In the genomic region with DNA sequence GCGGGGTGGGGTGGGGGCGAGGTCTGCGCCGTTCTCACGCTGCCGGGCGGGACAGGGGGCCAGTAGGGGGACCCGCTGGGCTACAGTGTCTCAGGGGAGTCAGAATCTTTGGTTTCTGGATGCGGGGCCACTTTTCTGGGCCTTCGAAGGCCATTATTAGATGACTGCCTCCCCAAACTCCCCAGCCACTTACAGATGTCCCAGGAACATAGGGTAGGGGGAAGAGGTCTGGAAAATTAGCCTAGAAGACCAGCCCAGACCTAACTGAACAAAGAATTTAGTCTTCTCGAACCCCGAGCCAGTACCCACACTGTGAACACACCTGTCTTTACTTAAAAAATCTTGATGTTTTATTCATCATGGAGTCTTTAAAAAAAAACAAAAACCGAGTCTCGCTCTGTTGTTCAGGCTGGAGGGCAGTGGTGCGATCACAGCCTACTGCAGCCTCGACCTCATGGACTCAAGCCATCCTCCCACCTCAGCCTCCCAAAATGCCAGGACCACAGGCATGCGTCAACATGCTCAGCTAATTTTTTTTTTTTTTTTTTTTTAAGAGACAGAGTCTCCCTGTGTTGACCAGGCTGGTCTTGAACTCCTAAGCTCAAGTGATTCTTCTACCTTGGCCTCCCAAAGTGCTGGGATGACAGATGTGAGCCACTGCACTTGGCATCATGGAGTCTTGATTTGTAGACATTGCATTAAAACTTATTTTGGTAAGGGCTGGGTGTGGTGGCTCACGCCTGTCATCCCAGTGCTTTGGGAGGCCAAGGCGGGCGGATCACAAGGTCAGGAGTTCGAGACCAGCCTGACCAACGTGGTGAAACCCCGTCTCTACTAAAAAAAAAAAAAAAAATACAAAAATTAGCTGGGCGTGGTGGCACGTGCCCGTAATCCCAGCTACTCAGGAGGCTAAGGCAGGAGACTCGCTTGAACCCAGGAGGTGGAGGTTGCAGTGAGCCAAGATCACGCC, we compare ENCODE assay signal across 8 cellular contexts. TPM values are rescaled to one million over a fixed set of nuclear protein-coding genes. Genes with fewer than 3 reads are reported as not detected.
DNase-seq lines count a peak whose midpoint lies in the region; ATAC-seq and TF ChIP-seq lines count a peak whose summit lies in the region.

No MANE protein-coding gene starts in this region.

- no peaks in the 10 kb centered on the region for H3K9me3 Mint-ChIP-seq in activated T-cell treated with anti-CD3 and anti-CD28 coated beads, Interleukin-2, amount 50 U/mL, for 72 hours
- H3K9me3 Mint-ChIP-seq in chondrocyte (ENCODE audit: low read depth) (no peaks in the 10 kb centered on the region), type B pancreatic cell (no peaks in the 10 kb centered on the region)

- no peaks in the 10 kb centered on the region for H3K27me3 Mint-ChIP-seq in activated T-cell treated with anti-CD3 and anti-CD28 coated beads, Interleukin-2, amount 50 U/mL, for 72 hours (ENCODE audit: low read depth)
- H3K27me3 Mint-ChIP-seq in chondrocyte (ENCODE audit: low read depth) = no peaks in the 10 kb centered on the region
- peaks cover 22% of the 10 kb centered on the region for H3K27me3 Mint-ChIP-seq in type B pancreatic cell

- H3K4me3 ChIP-seq in mucosa of stomach (ENCODE audit: low read length) = peak overlapping the region; percentile 69

- peaks cover 81% of the 10 kb centered on the region for H3K4me1 ChIP-seq in mucosa of stomach (ENCODE audit: control insufficient read depth, insufficient read depth, low read length)

- H3K27me3 ChIP-seq in mucosa of stomach (ENCODE audit: control insufficient read depth, insufficient read depth, low read length) = no peaks in the 10 kb centered on the region

- H3K4me1 Mint-ChIP-seq in activated T-cell treated with anti-CD3 and anti-CD28 coated beads, Interleukin-2, amount 50 U/mL, for 72 hours (ENCODE audit: low read depth) = peaks cover 40% of the 10 kb centered on the region
- H3K4me1 Mint-ChIP-seq in chondrocyte (ENCODE audit: low read depth) (peaks cover 68% of the 10 kb centered on the region), type B pancreatic cell (ENCODE audit: unreplicated experiment) (peaks cover 40% of the 10 kb centered on the region)

- peak; percentile 25 for TF ChIP-seq CTCF in chondrocyte (IDR thresholded peaks at IDR 0.05)
- no peak for TF ChIP-seq CTCF in type B pancreatic cell (conservative IDR thresholded peaks at IDR 0.05)

- peak overlapping the region; percentile 10 to 77 for H3K4me3 Mint-ChIP-seq in activated T-cell treated with anti-CD3 and anti-CD28 coated beads, Interleukin-2, amount 50 U/mL, for 72 hours
- H3K4me3 Mint-ChIP-seq in chondrocyte (ENCODE audit: unreplicated experiment) (peak overlapping the region; percentile 77), type B pancreatic cell (peak overlapping the region; percentile 61)

- no peaks in the 10 kb centered on the region for H3K36me3 Mint-ChIP-seq in activated T-cell treated with anti-CD3 and anti-CD28 coated beads, Interleukin-2, amount 50 U/mL, for 72 hours (ENCODE audit: insufficient read depth in 2 of 2)
- H3K36me3 Mint-ChIP-seq in chondrocyte (ENCODE audit: low read depth) (no peaks in the 10 kb centered on the region), type B pancreatic cell (no peaks in the 10 kb centered on the region)

- H3K9ac ChIP-seq in mucosa of stomach (ENCODE audit: low read length) = peak overlapping the region; percentile 76

- no peak for DNase-seq in activated T-cell treated with anti-CD3 and anti-CD28 coated beads, Interleukin-2, amount 50 U/mL, for 72 hours
- no peak for DNase-seq in activated T-cell treated with anti-CD3 and anti-CD28 coated beads, Interleukin-2, amount 50 U/mL, for 1 hour
- DNase-seq in chondrocyte (ENCODE audit: low spot score) (no peak), type B pancreatic cell (ENCODE audit: extremely low spot score, unreplicated experiment) (no peak), AML-193 (lab: John Stamatoyannopoulos, UW) (no peak), mucosa of gallbladder (ENCODE audit: low spot score) (no peak)

- H3K36me3 ChIP-seq in mucosa of stomach (ENCODE audit: control insufficient read depth, insufficient read depth, low read length) = no peaks in the 10 kb centered on the region

- peak in 1 of 2 donors; percentile 4 for ATAC-seq in activated T-cell treated with anti-CD3 and anti-CD28 coated beads, Interleukin-2, amount 50 U/mL, for 72 hours (replicated peaks in 1 of 2)
- ATAC-seq in GM21381 (IDR thresholded peaks at IDR 0.05; ENCODE audit: unreplicated experiment) = no peak

- no peak overlapping the region for H3K27ac Mint-ChIP-seq in activated T-cell treated with anti-CD3 and anti-CD28 coated beads, Interleukin-2, amount 50 U/mL, for 72 hours
- H3K27ac Mint-ChIP-seq in chondrocyte (ENCODE audit: unreplicated experiment) (peak overlapping the region; percentile 100), type B pancreatic cell (no peak overlapping the region)

- H3K9me3 ChIP-seq in mucosa of stomach (ENCODE audit: control insufficient read depth, low read length) = no peaks in the 10 kb centered on the region

RNA-seq across cellular contexts. Expression of a gene that starts 3.3 kb away (rescaled TPM):
- 10 to 100 TPM; 21.7 to 28.0 TPM for total RNA-seq in activated T-cell treated with anti-CD3 and anti-CD28 coated beads, Interleukin-2, amount 50 U/mL, for 72 hours
- total RNA-seq in chondrocyte (161 to 231 TPM (median 221 TPM) in 3 replicates), type B pancreatic cell (ENCODE audit: low replicate concordance) (33.6 and 50.9 TPM in 2 replicates), mucosa of gallbladder (66.1 TPM)

RNA-seq across cellular contexts. Expression of a gene that starts 3.4 kb away (rescaled TPM):
- total RNA-seq in activated T-cell treated with anti-CD3 and anti-CD28 coated beads, Interleukin-2, amount 50 U/mL, for 72 hours = not detected
- total RNA-seq in chondrocyte (not detected in 3 replicates), type B pancreatic cell (ENCODE audit: low replicate concordance) (0.53 and 0.59 TPM in 2 replicates), mucosa of gallbladder (0.26 TPM)

RNA-seq across cellular contexts. Expression of a gene that starts 26.8 kb away (rescaled TPM):
- total RNA-seq in activated T-cell treated with anti-CD3 and anti-CD28 coated beads, Interleukin-2, amount 50 U/mL, for 72 hours = 1,000 to 10,000 TPM in 1 of 2 donors, 100 to 1,000 TPM in 1; 915 to 1,109 TPM
- total RNA-seq in chondrocyte = 508 to 805 TPM (median 512 TPM) in 3 replicates
- total RNA-seq in type B pancreatic cell (ENCODE audit: low replicate concordance) = 880 and 1,082 TPM in 2 replicates
- total RNA-seq in mucosa of gallbladder = 893 TPM

RNA-seq across cellular contexts. Expression of a gene that starts 37.2 kb away (rescaled TPM):
- total RNA-seq in activated T-cell treated with anti-CD3 and anti-CD28 coated beads, Interleukin-2, amount 50 U/mL, for 72 hours = 10 to 100 TPM; 13.9 to 16.9 TPM
- total RNA-seq in chondrocyte (71.5 to 83.1 TPM (median 75.7 TPM) in 3 replicates), type B pancreatic cell (ENCODE audit: low replicate concordance) (39.6 and 46.1 TPM in 2 replicates), mucosa of gallbladder (50.8 TPM)

RNA-seq across cellular contexts. Expression of a gene that starts 45.3 kb away (rescaled TPM):
- 10 to 100 TPM; 18.1 to 19.8 TPM for total RNA-seq in activated T-cell treated with anti-CD3 and anti-CD28 coated beads, Interleukin-2, amount 50 U/mL, for 72 hours
- total RNA-seq in chondrocyte (3.0 to 7.0 TPM (median 6.2 TPM) in 3 replicates), type B pancreatic cell (ENCODE audit: low replicate concordance) (9.2 and 10.7 TPM in 2 replicates), mucosa of gallbladder (10.9 TPM)
